2 cellular contexts compared by ENCODE assay signal in genomic region chr16:86946981-86947380, GRCh38.
TF ChIP-seq lines count a peak whose summit lies in the region.

No MANE protein-coding gene starts in this region.

TF ChIP-seq in H1, 55 proteins besides CTCF, POLR2A, EP300 and RAD21:
- TF ChIP-seq SAP30 (IDR thresholded peaks at IDR 0.05; ENCODE audit: insufficient read depth, insufficient replicate concordance, low read length) = no peak
- TF ChIP-seq CBX8 (IDR thresholded peaks at IDR 0.05; ENCODE audit: borderline replicate concordance, low read depth, low read length) = no peak
- TF ChIP-seq HDAC6 (IDR thresholded peaks at IDR 0.05; ENCODE audit: low read depth, low read length) = no peak
- no peak for TF ChIP-seq CBX5 (IDR thresholded peaks at IDR 0.05; ENCODE audit: low read depth, low read length)
- TF ChIP-seq HDAC2 (IDR thresholded peaks at IDR 0.05; ENCODE audit: borderline replicate concordance in 1 of 2, low read depth in 2 of 2, low read length in 2 of 2) = no peak
- TF ChIP-seq BCL11A (IDR thresholded peaks at IDR 0.05; ENCODE audit: low read depth in 2 of 2, low read length in 2 of 2) = no peak
- TF ChIP-seq RFX5 (IDR thresholded peaks at IDR 0.05; ENCODE audit: borderline replicate concordance, low read depth, low read length) = no peak

TF ChIP-seq in WTC11, 78 proteins besides CTCF, POLR2A, EP300 and RAD21:
- TF ChIP-seq ELF4 (CRISPR knock-in tag; IDR thresholded peaks at IDR 0.05; ENCODE audit: low read depth) (no peak), E2F5 (CRISPR knock-in tag; IDR thresholded peaks at IDR 0.05) (no peak), STAT6 (CRISPR knock-in tag; conservative IDR thresholded peaks at IDR 0.05; ENCODE audit: low read depth) (no peak), ZNF671 (CRISPR knock-in tag; IDR thresholded peaks at IDR 0.05) (no peak)
TF ChIP-seq in WTC11: peak in this region for 0.
